ENCODE assay signal across 8 cellular contexts in the genomic region with DNA sequence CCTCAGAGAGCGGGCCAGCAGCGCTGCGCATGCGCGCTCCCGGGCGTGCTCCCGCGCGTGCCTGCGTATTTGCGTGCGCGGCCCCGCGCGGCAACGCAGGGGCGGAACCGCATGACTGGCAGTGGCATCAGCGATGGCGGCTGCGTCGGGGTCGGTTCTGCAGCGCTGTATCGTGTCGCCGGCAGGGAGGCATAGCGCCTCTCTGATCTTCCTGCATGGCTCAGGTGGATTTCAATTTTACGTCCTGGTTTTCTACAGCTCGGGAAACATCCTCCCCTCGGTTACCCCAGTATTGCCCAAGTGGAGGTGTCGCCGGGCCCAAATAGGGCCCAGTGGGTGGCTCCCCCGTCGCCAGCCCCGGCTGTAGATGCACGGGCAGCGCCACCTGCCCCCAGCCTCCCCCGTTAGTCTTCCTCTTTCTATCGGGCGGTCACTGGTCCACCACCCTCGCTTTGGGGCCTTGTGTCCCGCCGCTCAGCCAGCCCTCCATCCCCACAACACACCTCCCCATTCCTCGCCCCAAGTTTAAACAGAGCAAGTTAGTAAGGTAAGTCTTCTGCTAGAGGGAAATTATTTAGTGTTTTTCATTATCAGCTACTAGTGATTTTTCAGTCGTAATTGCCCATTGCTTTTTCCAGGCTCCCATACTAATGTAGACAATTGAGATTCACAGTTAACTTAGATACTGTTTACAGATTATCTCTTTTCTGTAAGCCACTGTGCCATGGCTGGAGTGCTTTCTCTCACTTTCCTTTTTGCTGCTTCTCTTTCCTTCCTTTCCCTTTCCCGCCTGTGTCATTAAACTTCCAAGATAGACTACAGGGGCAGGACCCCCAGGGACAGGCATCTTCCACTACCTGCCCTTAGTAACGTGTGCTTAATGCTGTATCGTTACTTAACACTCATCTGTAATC. TPM values are rescaled to one million over a fixed set of nuclear protein-coding genes. Genes with fewer than 3 reads are reported as not detected.
DNase-seq lines count a peak whose midpoint lies in the region; ATAC-seq and TF ChIP-seq lines count a peak whose summit lies in the region.

TSS of gene LYPLAL1 (plus strand) at position 121 of the 914 bp plus-strand sequence. CDS start at position 134, 13 bp downstream.

- peak within 1 kb of the TSS; percentile 95 for H3K4me2 ChIP-seq in osteoblast (ENCODE audit: insufficient read depth, low read length)

- peaks cover 15% of the 10 kb centered on the region for H3K4me1 ChIP-seq in osteoblast (ENCODE audit: insufficient read depth, low read length)
- H3K4me1 ChIP-seq in testis, result peaks cover 9% of the 10 kb centered on the region

- TF ChIP-seq POLR2A in testis (IDR thresholded peaks at IDR 0.05), result peak; percentile 74

- H3K4me3 Mint-ChIP-seq in HFFc6, result peak within 1 kb of the TSS; percentile 95

- TF ChIP-seq CTCF in GM10266 (IDR thresholded peaks at IDR 0.05; ENCODE audit: control insufficient read depth, insufficient read depth, low read depth, missing control alignments), result peak; percentile 15
- TF ChIP-seq CTCF in HFFc6 (IDR thresholded peaks at IDR 0.05), result peak; percentile 47; the same call in 1 of the 2 replicates
- no peak for TF ChIP-seq CTCF in osteoblast (IDR thresholded peaks at IDR 0.05; ENCODE audit: extremely low read depth, low read depth, low read length)
- TF ChIP-seq CTCF in testis (IDR thresholded peaks at IDR 0.05), result peak in 1 of 3 experiments; percentile 19

- peaks cover 24% of the 10 kb centered on the region for H3K4me1 Mint-ChIP-seq in HFFc6 (ENCODE audit: low read depth)

- H3K4me3 ChIP-seq in osteoblast (ENCODE audit: insufficient read depth, low read length) (peak within 1 kb of the TSS; percentile 87), testis (peak within 1 kb of the TSS; percentile 86 to 88)

- DNase-seq in GM10266 (ENCODE audit: extremely low spot score) (peak; percentile 84), HFFc6 (peak; percentile 79), NAMALWA (ENCODE audit: low spot score) (peak; percentile 92), SKM-1 (lab: John Stamatoyannopoulos, UW; ENCODE audit: unreplicated experiment) (peak; percentile 86), glomerular visceral epithelial cell (ENCODE audit: extremely low spot score) (peak; percentile 92), osteoblast (ENCODE audit: insufficient read length, low spot score, missing footprints) (peak; percentile 93), testis (peak; percentile 92)
- DNase-seq in activated naive CD4-positive, alpha-beta T cell treated with anti-CD3 and anti-CD28 coated beads, Interleukin-2, amount 50 U/mL, for 72 hours (ENCODE audit: low spot score in 2 of 2), result peak; percentile 84 to 92

- peak within 1 kb of the TSS; percentile 91 for H2AFZ ChIP-seq in osteoblast (ENCODE audit: low read length)

- no peaks in the 10 kb centered on the region for H4K20me1 ChIP-seq in osteoblast (ENCODE audit: insufficient read depth, low read length)

- H3K79me2 ChIP-seq in osteoblast (ENCODE audit: insufficient read depth, low read length), result peaks cover 45% of the 10 kb centered on the region

- peaks cover 14% of the 10 kb centered on the region for H3K36me3 Mint-ChIP-seq in HFFc6 (ENCODE audit: low read depth)
- peaks cover 21 to 26% of the 10 kb centered on the region in 2 donors for H3K36me3 Mint-ChIP-seq in activated naive CD4-positive, alpha-beta T cell treated with anti-CD3 and anti-CD28 coated beads, Interleukin-2, amount 50 U/mL, for 72 hours

- H3K9me3 ChIP-seq in osteoblast (ENCODE audit: low read depth, low read length), result no peaks in the 10 kb centered on the region
- no peaks in the 10 kb centered on the region for H3K9me3 ChIP-seq in testis

- WGBS in testis, 2 donors, result 1 to 2% methylated on average over 43 to 51 of the region's 51 CpGs

- no peaks in the 10 kb centered on the region for H3K27me3 Mint-ChIP-seq in HFFc6 (ENCODE audit: insufficient read depth)

- H3K36me3 ChIP-seq in osteoblast (ENCODE audit: insufficient read depth, low read length) (no peaks in the 10 kb centered on the region), testis (ENCODE audit: low read depth, missing control alignments) (no peaks in the 10 kb centered on the region)

- H3K27me3 ChIP-seq in osteoblast (ENCODE audit: insufficient read depth, low read length) (no peaks in the 10 kb centered on the region), testis (no peaks in the 10 kb centered on the region)

- peak within 1 kb of the TSS; percentile 92 for H3K27ac Mint-ChIP-seq in HFFc6
- H3K27ac Mint-ChIP-seq in activated naive CD4-positive, alpha-beta T cell treated with anti-CD3 and anti-CD28 coated beads, Interleukin-2, amount 50 U/mL, for 72 hours, result peak within 1 kb of the TSS; percentile 98 to 99

- intact Hi-C loops in testis (cut with DNase I; ENCODE audit: low total_unique reads), result no loop called here

- no peaks in the 10 kb centered on the region for H3K9me3 Mint-ChIP-seq in HFFc6
- H3K9me3 Mint-ChIP-seq in activated naive CD4-positive, alpha-beta T cell treated with anti-CD3 and anti-CD28 coated beads, Interleukin-2, amount 50 U/mL, for 72 hours, result peaks cover 0 to 3% of the 10 kb centered on the region in 2 donors

- H3K27ac ChIP-seq in osteoblast (ENCODE audit: low read depth, low read length), result peak within 1 kb of the TSS; percentile 91
- peak within 1 kb of the TSS; percentile 92 to 97 for H3K27ac ChIP-seq in testis

- peak; percentile 93 to 95 for ATAC-seq in activated naive CD4-positive, alpha-beta T cell treated with anti-CD3 and anti-CD28 coated beads, Interleukin-2, amount 50 U/mL, for 72 hours

RNA-seq across cellular contexts. Expression of gene LYPLAL1, which starts in this region (rescaled TPM):
- total RNA-seq in HFFc6 (2021; fragmentation: NEBNext Ultra II Directional; extraction: Animal tissue kit (Norgen Biotek cat#: 25700)), result 10 to 100 TPM; 20.5 to 28.1 (median 22.3) TPM
- 10 to 100 TPM; 24.3 to 38.0 TPM for total RNA-seq in activated naive CD4-positive, alpha-beta T cell treated with anti-CD3 and anti-CD28 coated beads, Interleukin-2, amount 50 U/mL, for 72 hours
- total RNA-seq in osteoblast (33.7 and 43.6 TPM in 2 replicates), testis (10 to 100 TPM; 20.8 to 26.5 TPM)
- 33.8 TPM for polyA plus RNA-seq in testis (ENCODE audit: insufficient read depth, low read depth, low replicate concordance)

Comparison
In these comparisons a context has a peak if more than half of its experiments do, and no peak if none do; other contexts are left out.
1. Peak in every context shown above with its lines: DNase-seq, ATAC-seq, H3K4me3 ChIP-seq and H3K27ac ChIP-seq.